Comparison of ENCODE assay signal across 19 cellular contexts in genomic region chr4:155573126-155573525, GRCh38.
DNase-seq lines count a peak whose midpoint lies in the region; ATAC-seq, FAIRE-seq and TF ChIP-seq lines count a peak whose summit lies in the region.
"Had no signal": no experiment of that assay in that cellular context is flagged by ENCODE, and none has a peak within 500 bp of the region (broad histone marks: within the 10 kb centered on the region; RNA-seq: fewer than 3 reads in every experiment).

No MANE protein-coding gene starts in this region.

- no peak for TF ChIP-seq CTCF in C4-2B (conservative IDR thresholded peaks at IDR 0.05)
- TF ChIP-seq CTCF in D721Med (IDR thresholded peaks at IDR 0.05; ENCODE audit: insufficient read depth, missing control alignments): no peak
- no peak for TF ChIP-seq CTCF in WERI-Rb-1 (IDR thresholded peaks at IDR 0.05; ENCODE audit: low read depth, low read length)
- TF ChIP-seq CTCF in suprapubic skin (IDR thresholded peaks at IDR 0.05): no peak

- no peak for TF ChIP-seq EP300 in suprapubic skin (IDR thresholded peaks at IDR 0.05)

- H2AFZ ChIP-seq in neuronal stem cell (ENCODE audit: low read length): no peak overlapping the region
- H2AFZ ChIP-seq: GM23248 had no signal

- H3K4me1 ChIP-seq in neuronal stem cell (ENCODE audit: control insufficient read depth in 2 of 2, insufficient read depth in 1 of 2, low read depth in 1 of 2, low read length in 2 of 2) (peaks cover 0 to 6% of the 10 kb centered on the region in 2 donors), suprapubic skin (no peaks in the 10 kb centered on the region)
- H3K4me1 ChIP-seq: HAP-1 had no signal

- no peak for TF ChIP-seq POLR2A in suprapubic skin (IDR thresholded peaks at IDR 0.05)

- no peak overlapping the region for H2BK15ac ChIP-seq in neuronal stem cell (ENCODE audit: low read length)

- no peak overlapping the region for H3K4ac ChIP-seq in neuronal stem cell (ENCODE audit: low read length)

- DNase-seq in D721Med (ENCODE audit: insufficient read length, low spot score) (no peak), WERI-Rb-1 (peak; percentile 65), neuronal stem cell (ENCODE audit: low spot score) (no peak), suprapubic skin (ENCODE audit: low spot score in 2 of 2) (no peak), NOMO-1 treated with dmso at 0.1 percent for 144 hours (lab: John Stamatoyannopoulos, UW; ENCODE audit: unreplicated experiment) (no peak)
- DNase-seq: CD4-positive, CD25-positive, alpha-beta regulatory T cell; CD8-positive, alpha-beta memory T cell; COR-L47; DMS153; DMS79; GDM1; GM23248 had no signal

- no peak for ATAC-seq in HG02642 (IDR thresholded peaks at IDR 0.05; ENCODE audit: poor library complexity, unreplicated experiment)

- FAIRE-seq in D721Med (lab: Jason Lieb, UNC): peak; percentile 29
- FAIRE-seq: GM12892, GM18507 had no signal

- no peaks in the 10 kb centered on the region for H3K27me3 ChIP-seq in WERI-Rb-1 (ENCODE audit: insufficient read depth, low read depth, severe bottlenecking)
- no peaks in the 10 kb centered on the region for H3K27me3 ChIP-seq in neuronal stem cell (ENCODE audit: control insufficient read depth in 3 of 3, insufficient read depth in 3 of 3, low read depth in 1 of 3, low read length in 3 of 3)
- no peaks in the 10 kb centered on the region for H3K27me3 ChIP-seq in suprapubic skin
- H3K27me3 ChIP-seq: BLaER1 treated with 17β-estradiol and CSF1 and Interleukin-3, amounts not matched to agents 10 nM and 100 nM had no signal

- H4K91ac ChIP-seq in neuronal stem cell (ENCODE audit: low read depth, low read length, poor library complexity): no peak overlapping the region

- H4K8ac ChIP-seq in neuronal stem cell (ENCODE audit: low read depth, low read length): no peak overlapping the region

- no peak overlapping the region for H2BK120ac ChIP-seq in neuronal stem cell (ENCODE audit: low read depth, low read length)

- H2BK12ac ChIP-seq in neuronal stem cell (ENCODE audit: low read length): no peak overlapping the region

- H2BK5ac ChIP-seq in neuronal stem cell (ENCODE audit: low read length): no peak overlapping the region

- H3K14ac ChIP-seq in neuronal stem cell (ENCODE audit: low read length): no peak overlapping the region

- no CpG with 5 or more reads among the region's 5 CpGs for WGBS in neuronal stem cell (ENCODE audit: extremely low coverage in 2 of 2, insufficient read length in 2 of 2, insufficient replicate concordance in 1 of 2), 2 donors
- WGBS in suprapubic skin: 91% methylated on average over 5 of the region's 5 CpGs

- no peaks in the 10 kb centered on the region for H3K9me3 ChIP-seq in WERI-Rb-1 (ENCODE audit: severe bottlenecking)
- H3K9me3 ChIP-seq in neuronal stem cell (replicated peaks in 1 of 2; ENCODE audit: control insufficient read depth in 2 of 2, insufficient read depth in 1 of 2, low read depth in 1 of 2, low read length in 2 of 2): no peaks in the 10 kb centered on the region
- no peaks in the 10 kb centered on the region for H3K9me3 ChIP-seq in suprapubic skin
- H3K9me3 ChIP-seq: HAP-1 had no signal

- no peaks in the 10 kb centered on the region for H3K79me1 ChIP-seq in neuronal stem cell (ENCODE audit: low read depth, low read length)

- peak overlapping the region; percentile 86 for H3K23ac ChIP-seq in neuronal stem cell (ENCODE audit: low read depth, low read length, poor library complexity)

- no peak overlapping the region for H3K9ac ChIP-seq in neuronal stem cell (ENCODE audit: low read depth, low read length, poor library complexity)
- H3K9ac ChIP-seq: BLaER1 treated with 17β-estradiol and CSF1 and Interleukin-3, amounts not matched to agents 10 nM and 100 nM; GM23248 had no signal

- no peak overlapping the region for H3K4me2 ChIP-seq in neuronal stem cell (ENCODE audit: insufficient read depth, low read length, poor library complexity, severe bottlenecking)
- H3K4me2 ChIP-seq: BLaER1 treated with 17β-estradiol and CSF1 and Interleukin-3, amounts not matched to agents 10 nM and 100 nM had no signal

- H2AK5ac ChIP-seq in neuronal stem cell (ENCODE audit: low read depth, low read length): peak overlapping the region; percentile 6

- peak overlapping the region; percentile 40 for H3K27ac ChIP-seq in C4-2B
- no peak overlapping the region for H3K27ac ChIP-seq in WERI-Rb-1
- no peak overlapping the region for H3K27ac ChIP-seq in neuronal stem cell (replicated peaks; ENCODE audit: low read length)
- no peak overlapping the region for H3K27ac ChIP-seq in suprapubic skin
- H3K27ac ChIP-seq: BLaER1 treated with 17β-estradiol and CSF1 and Interleukin-3, amounts not matched to agents 10 nM and 100 nM; GM23248; HL-60 had no signal

- peak overlapping the region; percentile 58 for H3K18ac ChIP-seq in neuronal stem cell (ENCODE audit: low read length)

- H3K4me3 ChIP-seq in WERI-Rb-1 (ENCODE audit: low read depth, low read length): no peak overlapping the region
- H3K4me3 ChIP-seq in neuronal stem cell (ENCODE audit: low read length in 2 of 2): no peak overlapping the region
- no peak overlapping the region for H3K4me3 ChIP-seq in suprapubic skin
- H3K4me3 ChIP-seq: BLaER1 treated with 17β-estradiol and CSF1 and Interleukin-3, amounts not matched to agents 10 nM and 100 nM; GM23248; HAP-1 had no signal

- H3K36me3 ChIP-seq in WERI-Rb-1 (no peaks in the 10 kb centered on the region), neuronal stem cell (replicated peaks in 1 of 2; ENCODE audit: control insufficient read depth in 2 of 2, insufficient read depth in 2 of 2, low read length in 2 of 2) (no peaks in the 10 kb centered on the region), suprapubic skin (no peaks in the 10 kb centered on the region)
- H3K36me3 ChIP-seq: BLaER1 treated with 17β-estradiol and CSF1 and Interleukin-3, amounts not matched to agents 10 nM and 100 nM; HAP-1 had no signal
